1 cellular context compared by ENCODE assay signal in the genomic region with DNA sequence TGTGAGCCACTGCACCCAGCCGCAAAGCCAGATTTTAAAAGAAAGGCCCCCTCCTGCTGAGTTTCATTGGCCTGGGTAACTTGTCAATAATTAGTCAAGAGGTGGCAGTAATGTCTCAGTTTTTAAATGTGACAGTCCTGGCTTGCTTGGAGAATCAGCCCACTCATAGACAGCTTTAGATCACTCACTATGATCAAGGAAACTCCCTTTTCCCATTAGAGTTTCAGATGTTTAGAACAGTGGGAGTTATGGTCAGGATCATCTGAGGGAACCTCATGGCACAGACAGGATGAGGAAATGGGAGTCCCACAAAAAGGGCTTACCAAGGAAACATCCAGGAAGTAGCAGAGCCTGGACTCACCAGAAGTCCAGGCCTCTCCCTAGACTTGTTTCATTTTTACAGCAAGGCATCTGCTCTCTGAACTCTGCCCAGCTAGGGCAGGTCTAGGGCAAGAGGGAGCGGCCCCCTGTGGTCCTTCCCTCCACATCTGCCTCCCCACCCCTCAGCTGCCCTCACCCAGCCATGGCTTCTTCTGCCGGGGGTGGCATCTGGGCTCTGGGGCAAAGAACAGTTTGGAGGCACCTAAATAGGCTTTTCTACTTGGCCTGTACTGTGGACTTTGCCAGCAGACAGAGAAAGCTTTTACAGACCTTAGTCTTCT.
A peak's percentile ranks its signal among the peaks of the same experiment; 100 is the strongest.
TF ChIP-seq lines count a peak whose summit lies in the region.

No MANE protein-coding gene starts in this region.

TF ChIP-seq in HepG2, 621 proteins besides CTCF, POLR2A, EP300 and RAD21 (continued from another document and continues in another):
- TF ChIP-seq, protein P1, sequence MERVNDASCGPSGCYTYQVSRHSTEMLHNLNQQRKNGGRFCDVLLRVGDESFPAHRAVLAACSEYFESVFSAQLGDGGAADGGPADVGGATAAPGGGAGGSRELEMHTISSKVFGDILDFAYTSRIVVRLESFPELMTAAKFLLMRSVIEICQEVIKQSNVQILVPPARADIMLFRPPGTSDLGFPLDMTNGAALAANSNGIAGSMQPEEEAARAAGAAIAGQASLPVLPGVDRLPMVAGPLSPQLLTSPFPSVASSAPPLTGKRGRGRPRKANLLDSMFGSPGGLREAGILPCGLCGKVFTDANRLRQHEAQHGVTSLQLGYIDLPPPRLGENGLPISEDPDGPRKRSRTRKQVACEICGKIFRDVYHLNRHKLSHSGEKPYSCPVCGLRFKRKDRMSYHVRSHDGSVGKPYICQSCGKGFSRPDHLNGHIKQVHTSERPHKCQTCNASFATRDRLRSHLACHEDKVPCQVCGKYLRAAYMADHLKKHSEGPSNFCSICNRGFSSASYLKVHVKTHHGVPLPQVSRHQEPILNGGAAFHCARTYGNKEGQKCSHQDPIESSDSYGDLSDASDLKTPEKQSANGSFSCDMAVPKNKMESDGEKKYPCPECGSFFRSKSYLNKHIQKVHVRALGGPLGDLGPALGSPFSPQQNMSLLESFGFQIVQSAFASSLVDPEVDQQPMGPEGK (CRISPR knock-in tag; IDR thresholded peaks at IDR 0.05), result peak; percentile 3; the same call in 1 of the 2 replicates
- TF ChIP-seq, protein P2, sequence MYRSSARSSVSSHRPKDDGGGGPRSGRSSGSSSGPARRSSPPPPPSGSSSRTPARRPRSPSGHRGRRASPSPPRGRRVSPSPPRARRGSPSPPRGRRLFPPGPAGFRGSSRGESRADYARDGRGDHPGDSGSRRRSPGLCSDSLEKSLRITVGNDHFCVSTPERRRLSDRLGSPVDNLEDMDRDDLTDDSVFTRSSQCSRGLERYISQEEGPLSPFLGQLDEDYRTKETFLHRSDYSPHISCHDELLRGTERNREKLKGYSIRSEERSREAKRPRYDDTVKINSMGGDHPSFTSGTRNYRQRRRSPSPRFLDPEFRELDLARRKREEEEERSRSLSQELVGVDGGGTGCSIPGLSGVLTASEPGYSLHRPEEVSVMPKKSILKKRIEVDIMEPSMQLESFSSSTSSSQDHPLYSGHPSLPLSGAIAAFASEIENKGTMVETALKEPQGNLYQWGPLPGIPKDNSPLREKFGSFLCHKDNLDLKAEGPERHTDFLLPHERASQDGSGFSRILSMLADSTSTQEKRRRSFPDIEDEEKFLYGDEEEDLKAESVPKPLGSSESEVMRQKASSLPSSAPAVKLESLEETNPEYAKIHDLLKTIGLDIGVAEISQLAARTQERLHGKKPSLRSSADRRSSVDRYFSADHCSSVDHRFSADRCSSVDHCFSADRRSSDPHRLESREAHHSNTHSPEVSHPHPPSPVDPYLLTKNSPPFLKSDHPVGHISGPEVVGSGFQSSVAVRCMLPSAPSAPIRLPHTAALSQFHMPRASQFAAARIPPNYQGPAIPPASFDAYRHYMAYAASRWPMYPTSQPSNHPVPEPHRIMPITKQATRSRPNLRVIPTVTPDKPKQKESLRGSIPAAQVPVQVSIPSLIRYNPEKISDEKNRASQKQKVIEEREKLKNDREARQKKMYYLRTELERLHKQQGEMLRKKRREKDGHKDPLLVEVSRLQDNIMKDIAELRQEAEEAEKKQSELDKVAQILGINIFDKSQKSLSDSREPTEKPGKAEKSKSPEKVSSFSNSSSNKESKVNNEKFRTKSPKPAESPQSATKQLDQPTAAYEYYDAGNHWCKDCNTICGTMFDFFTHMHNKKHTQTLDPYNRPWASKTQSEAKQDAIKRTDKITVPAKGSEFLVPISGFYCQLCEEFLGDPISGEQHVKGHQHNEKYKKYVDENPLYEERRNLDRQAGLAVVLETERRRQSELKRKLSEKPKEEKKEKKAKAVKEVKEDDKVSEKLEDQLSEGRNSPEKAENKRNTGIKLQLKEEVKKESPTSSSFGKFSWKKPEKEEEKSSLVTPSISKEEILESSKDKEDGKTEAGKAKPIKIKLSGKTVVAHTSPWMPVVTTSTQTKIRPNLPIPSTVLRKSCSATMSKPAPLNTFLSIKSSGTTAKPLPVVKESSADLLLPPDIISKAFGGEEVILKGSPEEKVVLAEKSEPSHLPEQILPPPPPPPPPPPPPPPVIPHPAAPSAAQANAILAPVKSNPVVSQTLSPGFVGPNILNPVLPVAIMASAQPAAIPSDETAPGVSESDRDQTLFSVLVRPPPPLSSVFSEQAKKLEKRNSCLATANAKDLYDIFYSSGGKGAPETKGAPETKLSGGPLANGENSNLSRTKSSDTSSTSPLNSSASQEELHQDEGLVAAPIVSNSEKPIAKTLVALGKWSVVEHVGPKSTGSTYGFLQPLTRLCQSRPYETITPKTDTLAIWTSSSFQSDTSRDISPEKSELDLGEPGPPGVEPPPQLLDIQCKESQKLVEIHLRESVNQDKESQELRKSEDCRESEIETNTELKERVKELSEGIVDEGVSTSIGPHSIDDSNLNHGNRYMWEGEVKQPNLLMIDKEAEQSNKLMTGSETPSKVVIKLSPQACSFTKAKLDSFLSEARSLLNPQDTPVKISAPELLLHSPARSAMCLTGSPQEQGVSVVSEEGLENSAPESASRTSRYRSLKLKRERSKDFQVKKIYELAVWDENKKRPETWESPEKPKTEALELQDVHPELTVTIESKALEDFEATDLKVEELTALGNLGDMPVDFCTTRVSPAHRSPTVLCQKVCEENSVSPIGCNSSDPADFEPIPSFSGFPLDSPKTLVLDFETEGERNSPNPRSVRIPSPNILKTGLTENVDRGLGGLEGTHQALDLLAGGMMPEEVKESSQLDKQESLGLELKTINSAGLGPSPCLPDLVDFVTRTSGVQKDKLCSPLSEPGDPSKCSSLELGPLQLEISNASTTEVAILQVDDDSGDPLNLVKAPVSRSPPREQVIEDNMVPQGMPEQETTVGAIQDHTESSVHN (CRISPR knock-in tag; IDR thresholded peaks at IDR 0.05), result no peak
- TF ChIP-seq, protein P3, sequence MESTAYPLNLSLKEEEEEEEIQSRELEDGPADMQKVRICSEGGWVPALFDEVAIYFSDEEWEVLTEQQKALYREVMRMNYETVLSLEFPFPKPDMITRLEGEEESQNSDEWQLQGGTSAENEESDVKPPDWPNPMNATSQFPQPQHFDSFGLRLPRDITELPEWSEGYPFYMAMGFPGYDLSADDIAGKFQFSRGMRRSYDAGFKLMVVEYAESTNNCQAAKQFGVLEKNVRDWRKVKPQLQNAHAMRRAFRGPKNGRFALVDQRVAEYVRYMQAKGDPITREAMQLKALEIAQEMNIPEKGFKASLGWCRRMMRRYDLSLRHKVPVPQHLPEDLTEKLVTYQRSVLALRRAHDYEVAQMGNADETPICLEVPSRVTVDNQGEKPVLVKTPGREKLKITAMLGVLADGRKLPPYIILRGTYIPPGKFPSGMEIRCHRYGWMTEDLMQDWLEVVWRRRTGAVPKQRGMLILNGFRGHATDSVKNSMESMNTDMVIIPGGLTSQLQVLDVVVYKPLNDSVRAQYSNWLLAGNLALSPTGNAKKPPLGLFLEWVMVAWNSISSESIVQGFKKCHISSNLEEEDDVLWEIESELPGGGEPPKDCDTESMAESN (CRISPR knock-in tag; conservative IDR thresholded peaks at IDR 0.05), result no peak
- TF ChIP-seq HOXA7 (CRISPR knock-in tag; IDR thresholded peaks at IDR 0.05) (no peak), ZSCAN20 (CRISPR knock-in tag; IDR thresholded peaks at IDR 0.05; ENCODE audit: borderline replicate concordance) (no peak), DMAP1 (CRISPR knock-in tag; IDR thresholded peaks at IDR 0.05) (no peak), MED1 (CRISPR knock-in tag; IDR thresholded peaks at IDR 0.05) (no peak), ZNF510 (CRISPR knock-in tag; IDR thresholded peaks at IDR 0.05; ENCODE audit: low read depth) (no peak), TEAD2 (CRISPR knock-in tag; IDR thresholded peaks at IDR 0.05) (no peak), SYNCRIP (IDR thresholded peaks at IDR 0.05; ENCODE audit: insufficient read depth, low read depth, low read length) (no peak), KDM3A (CRISPR knock-in tag; IDR thresholded peaks at IDR 0.05; ENCODE audit: low read depth) (no peak), ZNF629 (CRISPR knock-in tag; conservative IDR thresholded peaks at IDR 0.05) (no peak), ZNF577 (CRISPR knock-in tag; IDR thresholded peaks at IDR 0.05; ENCODE audit: borderline replicate concordance, low read depth) (no peak), HNRNPLL (IDR thresholded peaks at IDR 0.05; ENCODE audit: low read depth, low read length, poor library complexity, severe bottlenecking) (no peak), ZBTB7B (CRISPR knock-in tag; IDR thresholded peaks at IDR 0.05) (no peak), ZFX (CRISPR knock-in tag; IDR thresholded peaks at IDR 0.05; ENCODE audit: low read depth) (peak; percentile 77), SOX13 (IDR thresholded peaks at IDR 0.05) (no peak), SOX13 (CRISPR knock-in tag; conservative IDR thresholded peaks at IDR 0.05 in 1 of 2, IDR thresholded peaks at IDR 0.05 in 1 of 2) (0 out of 4 replicates have a peak, but pooled peaks of 1 of the 2 experiments have one; percentile 10), TCF7L2 (IDR thresholded peaks at IDR 0.05; ENCODE audit: low read depth, low read length) (no peak), ZBTB1 (CRISPR knock-in tag; IDR thresholded peaks at IDR 0.05; ENCODE audit: borderline replicate concordance) (no peak), KMT2B (CRISPR knock-in tag; IDR thresholded peaks at IDR 0.05) (no peak), ZNF260 (CRISPR knock-in tag; IDR thresholded peaks at IDR 0.05; ENCODE audit: borderline replicate concordance, low read depth) (no peak), ZNF441 (CRISPR knock-in tag; IDR thresholded peaks at IDR 0.05; ENCODE audit: borderline replicate concordance) (no peak), PHF8 (CRISPR knock-in tag; IDR thresholded peaks at IDR 0.05) (no peak), MAFF (IDR thresholded peaks at IDR 0.05; ENCODE audit: low read depth, low read length) (no peak), GLI4 (CRISPR knock-in tag; IDR thresholded peaks at IDR 0.05; ENCODE audit: borderline replicate concordance) (no peak), ZNF782 (CRISPR knock-in tag; IDR thresholded peaks at IDR 0.05; ENCODE audit: borderline replicate concordance) (no peak)
- TF ChIP-seq, protein P4, sequence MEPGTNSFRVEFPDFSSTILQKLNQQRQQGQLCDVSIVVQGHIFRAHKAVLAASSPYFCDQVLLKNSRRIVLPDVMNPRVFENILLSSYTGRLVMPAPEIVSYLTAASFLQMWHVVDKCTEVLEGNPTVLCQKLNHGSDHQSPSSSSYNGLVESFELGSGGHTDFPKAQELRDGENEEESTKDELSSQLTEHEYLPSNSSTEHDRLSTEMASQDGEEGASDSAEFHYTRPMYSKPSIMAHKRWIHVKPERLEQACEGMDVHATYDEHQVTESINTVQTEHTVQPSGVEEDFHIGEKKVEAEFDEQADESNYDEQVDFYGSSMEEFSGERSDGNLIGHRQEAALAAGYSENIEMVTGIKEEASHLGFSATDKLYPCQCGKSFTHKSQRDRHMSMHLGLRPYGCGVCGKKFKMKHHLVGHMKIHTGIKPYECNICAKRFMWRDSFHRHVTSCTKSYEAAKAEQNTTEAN (CRISPR knock-in tag; conservative IDR thresholded peaks at IDR 0.05), result no peak
- TF ChIP-seq, protein P5, sequence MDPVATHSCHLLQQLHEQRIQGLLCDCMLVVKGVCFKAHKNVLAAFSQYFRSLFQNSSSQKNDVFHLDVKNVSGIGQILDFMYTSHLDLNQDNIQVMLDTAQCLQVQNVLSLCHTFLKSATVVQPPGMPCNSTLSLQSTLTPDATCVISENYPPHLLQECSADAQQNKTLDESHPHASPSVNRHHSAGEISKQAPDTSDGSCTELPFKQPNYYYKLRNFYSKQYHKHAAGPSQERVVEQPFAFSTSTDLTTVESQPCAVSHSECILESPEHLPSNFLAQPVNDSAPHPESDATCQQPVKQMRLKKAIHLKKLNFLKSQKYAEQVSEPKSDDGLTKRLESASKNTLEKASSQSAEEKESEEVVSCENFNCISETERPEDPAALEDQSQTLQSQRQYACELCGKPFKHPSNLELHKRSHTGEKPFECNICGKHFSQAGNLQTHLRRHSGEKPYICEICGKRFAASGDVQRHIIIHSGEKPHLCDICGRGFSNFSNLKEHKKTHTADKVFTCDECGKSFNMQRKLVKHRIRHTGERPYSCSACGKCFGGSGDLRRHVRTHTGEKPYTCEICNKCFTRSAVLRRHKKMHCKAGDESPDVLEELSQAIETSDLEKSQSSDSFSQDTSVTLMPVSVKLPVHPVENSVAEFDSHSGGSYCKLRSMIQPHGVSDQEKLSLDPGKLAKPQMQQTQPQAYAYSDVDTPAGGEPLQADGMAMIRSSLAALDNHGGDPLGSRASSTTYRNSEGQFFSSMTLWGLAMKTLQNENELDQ (CRISPR knock-in tag; IDR thresholded peaks at IDR 0.05; ENCODE audit: borderline replicate concordance), result no peak
- TF ChIP-seq, protein P6, sequence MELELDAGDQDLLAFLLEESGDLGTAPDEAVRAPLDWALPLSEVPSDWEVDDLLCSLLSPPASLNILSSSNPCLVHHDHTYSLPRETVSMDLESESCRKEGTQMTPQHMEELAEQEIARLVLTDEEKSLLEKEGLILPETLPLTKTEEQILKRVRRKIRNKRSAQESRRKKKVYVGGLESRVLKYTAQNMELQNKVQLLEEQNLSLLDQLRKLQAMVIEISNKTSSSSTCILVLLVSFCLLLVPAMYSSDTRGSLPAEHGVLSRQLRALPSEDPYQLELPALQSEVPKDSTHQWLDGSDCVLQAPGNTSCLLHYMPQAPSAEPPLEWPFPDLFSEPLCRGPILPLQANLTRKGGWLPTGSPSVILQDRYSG (CRISPR knock-in tag; IDR thresholded peaks at IDR 0.05), result no peak
- TF ChIP-seq, protein P7, sequence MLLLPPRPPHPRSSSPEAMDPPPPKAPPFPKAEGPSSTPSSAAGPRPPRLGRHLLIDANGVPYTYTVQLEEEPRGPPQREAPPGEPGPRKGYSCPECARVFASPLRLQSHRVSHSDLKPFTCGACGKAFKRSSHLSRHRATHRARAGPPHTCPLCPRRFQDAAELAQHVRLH (CRISPR knock-in tag; IDR thresholded peaks at IDR 0.05; ENCODE audit: borderline replicate concordance, low read depth), result no peak
- TF ChIP-seq, protein P8, sequence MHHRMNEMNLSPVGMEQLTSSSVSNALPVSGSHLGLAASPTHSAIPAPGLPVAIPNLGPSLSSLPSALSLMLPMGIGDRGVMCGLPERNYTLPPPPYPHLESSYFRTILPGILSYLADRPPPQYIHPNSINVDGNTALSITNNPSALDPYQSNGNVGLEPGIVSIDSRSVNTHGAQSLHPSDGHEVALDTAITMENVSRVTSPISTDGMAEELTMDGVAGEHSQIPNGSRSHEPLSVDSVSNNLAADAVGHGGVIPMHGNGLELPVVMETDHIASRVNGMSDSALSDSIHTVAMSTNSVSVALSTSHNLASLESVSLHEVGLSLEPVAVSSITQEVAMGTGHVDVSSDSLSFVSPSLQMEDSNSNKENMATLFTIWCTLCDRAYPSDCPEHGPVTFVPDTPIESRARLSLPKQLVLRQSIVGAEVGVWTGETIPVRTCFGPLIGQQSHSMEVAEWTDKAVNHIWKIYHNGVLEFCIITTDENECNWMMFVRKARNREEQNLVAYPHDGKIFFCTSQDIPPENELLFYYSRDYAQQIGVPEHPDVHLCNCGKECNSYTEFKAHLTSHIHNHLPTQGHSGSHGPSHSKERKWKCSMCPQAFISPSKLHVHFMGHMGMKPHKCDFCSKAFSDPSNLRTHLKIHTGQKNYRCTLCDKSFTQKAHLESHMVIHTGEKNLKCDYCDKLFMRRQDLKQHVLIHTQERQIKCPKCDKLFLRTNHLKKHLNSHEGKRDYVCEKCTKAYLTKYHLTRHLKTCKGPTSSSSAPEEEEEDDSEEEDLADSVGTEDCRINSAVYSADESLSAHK (CRISPR knock-in tag; IDR thresholded peaks at IDR 0.05; ENCODE audit: borderline replicate concordance), result no peak
